In the genomic region with DNA sequence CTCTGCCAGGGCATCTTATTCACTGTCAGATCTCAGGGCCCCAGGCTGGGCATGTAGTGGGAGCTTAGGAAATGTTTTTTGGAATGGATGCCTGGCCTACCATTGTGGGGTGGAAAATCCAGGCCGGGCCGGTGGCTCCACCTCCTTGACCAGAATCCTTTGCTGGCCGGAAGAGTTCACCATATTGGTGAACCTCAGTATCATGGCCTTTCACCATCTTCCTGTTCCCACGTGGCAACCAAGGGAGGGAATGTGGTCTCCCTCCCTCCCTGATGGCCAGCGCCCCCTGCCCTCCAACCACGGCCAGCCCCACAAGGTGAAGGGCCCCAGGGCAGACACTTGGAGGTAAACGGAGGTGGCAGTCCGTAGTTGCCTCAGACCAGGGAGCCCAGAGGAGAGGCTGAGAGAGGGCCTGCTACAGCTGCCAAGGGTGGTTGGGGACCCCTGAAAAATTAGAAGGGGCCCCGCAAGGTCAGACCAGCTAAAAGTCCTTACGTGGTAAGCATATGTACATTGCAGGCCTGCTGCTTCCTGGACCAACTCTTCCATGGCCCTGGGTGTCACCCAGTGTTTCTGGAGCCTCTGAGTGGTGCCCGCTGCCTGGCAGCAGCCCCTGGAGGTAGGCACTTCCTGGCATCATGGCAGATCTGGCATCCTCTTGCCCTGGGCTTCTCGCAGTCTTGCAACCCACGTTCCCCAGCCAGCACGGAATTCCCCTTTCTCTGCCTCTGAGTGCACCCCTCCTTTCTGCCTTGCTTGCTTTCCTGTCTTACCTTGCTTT, we compare ENCODE assay signal across 12 cellular contexts.
DNase-seq lines count a peak whose midpoint lies in the region; ATAC-seq, FAIRE-seq and TF ChIP-seq lines count a peak whose summit lies in the region.
"Had no signal": no experiment of that assay in that cellular context is flagged by ENCODE, and none has a peak within 500 bp of the region (broad histone marks: within the 10 kb centered on the region; RNA-seq: fewer than 3 reads in every experiment).

No MANE protein-coding gene starts in this region.

- no peak overlapping the region for H3K9ac ChIP-seq in GM12878 (ENCODE audit: control insufficient read depth, insufficient read depth, low read length)

- ATAC-seq in heart right ventricle (no peak), GM12878 (peak; percentile 37), naive B cell (ENCODE audit: low read depth in 2 of 2) (peak; percentile 49 to 53), GM19023 (IDR thresholded peaks at IDR 0.05; ENCODE audit: unreplicated experiment) (no peak)

- peak overlapping the region in 4 of 8 donors; percentile 4 to 66 (median 41) for H3K4me3 Mint-ChIP-seq in naive B cell
- H3K4me3 Mint-ChIP-seq: CD4-positive, CD25-positive, alpha-beta regulatory T cell had no signal

- SMC1A ChIA-PET in GM12878 (lab: Charles Lee; ENCODE audit: uncharacterized antibody, unreplicated experiment), result interaction anchor here (2.1 kb wide), 1 partner anchor 10 kb away, joined by 7 read pairs; no protein-coding TSS in a partner anchor

- in situ Hi-C loops in GM12878 (cut with MboI), result no loop called here

- peak overlapping the region in 9 of 10 donors; percentile 16 to 98 (median 72) for H3K27ac ChIP-seq in heart right ventricle
- no peak overlapping the region for H3K27ac ChIP-seq in GM12878 (ENCODE audit: control insufficient read depth, insufficient read depth)
- peak overlapping the region; percentile 76 to 81 for H3K27ac ChIP-seq in uterus

- RAD21 ChIA-PET in GM12878 (lab: Charles Lee; ENCODE audit: unreplicated experiment), result interaction anchor here (1.4 kb wide), 1 partner anchor 15 kb away, joined by 3 read pairs; no protein-coding TSS in a partner anchor

- H3K4me3 ChIP-seq in heart right ventricle, result no peak overlapping the region
- H3K4me3 ChIP-seq in GM12878, result no peak overlapping the region
- H3K4me3 ChIP-seq in uterus, result no peak overlapping the region

- CTCF ChIA-PET in GM12878 (lab: Yijun Ruan, JAX), result interaction anchor here (1.0 to 2.2 kb wide), 3 partner anchors 25 to 38 kb away, joined by 3 to 8 read pairs (median 7); no protein-coding TSS in a partner anchor

- TF ChIP-seq EP300 in GM12878 (IDR thresholded peaks at IDR 0.05; ENCODE audit: borderline replicate concordance in 1 of 2, control insufficient read depth in 1 of 2, low read depth in 2 of 2, low read length in 2 of 2), result no peak

- no peak for TF ChIP-seq RAD21 in GM12878 (IDR thresholded peaks at IDR 0.05; ENCODE audit: insufficient read depth, low read depth, low read length)

- no peak for TF ChIP-seq POLR2A in GM12878 (IDR thresholded peaks at IDR 0.05; ENCODE audit: low read depth, low read length)
- no peak for TF ChIP-seq POLR2A in uterus (IDR thresholded peaks at IDR 0.05)

- 81 to 84% methylated on average over 14 of the region's 14 CpGs for WGBS in heart right ventricle, 2 donors
- 59% methylated on average over 14 of the region's 14 CpGs for WGBS in GM12878 (ENCODE audit: insufficient coverage, insufficient replicate concordance, low lambda C conversion rate, missing lambda C conversion rate)

- H4K20me1 ChIP-seq in GM12878 (ENCODE audit: control insufficient read depth, insufficient read depth), result no peaks in the 10 kb centered on the region

- H3K27me3 ChIP-seq in heart right ventricle (no peaks in the 10 kb centered on the region), GM12878 (replicated peaks in 1 of 2; ENCODE audit: control insufficient read depth in 2 of 2, insufficient read depth in 2 of 2, low read length in 1 of 2) (no peaks in the 10 kb centered on the region), uterus (no peaks in the 10 kb centered on the region)

- H3K4me1 Mint-ChIP-seq in naive B cell, result peaks cover 42 to 61% (median 51%) of the 10 kb centered on the region in 3 donors

- FAIRE-seq in GM12878 (lab: Jason Lieb, UNC), result no peak
- FAIRE-seq: RCC 7860, TTC549 had no signal

- POLR2A ChIA-PET in GM12878 (lab: Charles Lee), result no interaction called here

- H3K9me3 ChIP-seq in heart right ventricle (no peaks in the 10 kb centered on the region), GM12878 (replicated peaks; ENCODE audit: control insufficient read depth, insufficient read depth, low read length) (no peaks in the 10 kb centered on the region), uterus (no peaks in the 10 kb centered on the region)

- no peaks in the 10 kb centered on the region for H3K36me3 Mint-ChIP-seq in naive B cell
- H3K36me3 Mint-ChIP-seq: CD4-positive, CD25-positive, alpha-beta regulatory T cell had no signal

- DNase-seq in heart right ventricle (no peak), cardiac septum (ENCODE audit: low spot score) (no peak), GM12878 (ENCODE audit: low read depth, low spot score) (no peak), naive B cell (no peak), uterus (no peak), DMS 273 (lab: John Stamatoyannopoulos, UW; ENCODE audit: unreplicated experiment) (no peak), HK-2 (ENCODE audit: unreplicated experiment) (no peak)
- DNase-seq: GDM1 had no signal

- H3K27ac Mint-ChIP-seq in naive B cell, result peak overlapping the region in 2 of 6 donors; percentile 70 to 85
- H3K27ac Mint-ChIP-seq: CD4-positive, CD25-positive, alpha-beta regulatory T cell had no signal

- no peaks in the 10 kb centered on the region for H3K79me2 ChIP-seq in GM12878 (ENCODE audit: control insufficient read depth, insufficient read depth, low read length)

- no peak overlapping the region for H3K4me2 ChIP-seq in GM12878 (ENCODE audit: control insufficient read depth, insufficient read depth)

- H3K27me3 Mint-ChIP-seq in naive B cell, result peaks cover 0 to 3% (median 0%) of the 10 kb centered on the region in 3 donors
- H3K27me3 Mint-ChIP-seq: CD4-positive, CD25-positive, alpha-beta regulatory T cell had no signal

- TF ChIP-seq CTCF in heart right ventricle (IDR thresholded peaks at IDR 0.05), result no peak
- no peak for TF ChIP-seq CTCF in GM12878 (IDR thresholded peaks at IDR 0.05 in 2 of 3, conservative IDR thresholded peaks at IDR 0.05 in 1 of 3; ENCODE audit: control insufficient read depth in 2 of 3, extremely low read depth in 1 of 3, insufficient read depth in 1 of 3, low read depth in 3 of 3, low read length in 3 of 3)
- TF ChIP-seq CTCF in uterus (IDR thresholded peaks at IDR 0.05), result no peak

- H3K9me3 Mint-ChIP-seq in naive B cell, result no peaks in the 10 kb centered on the region
- H3K9me3 Mint-ChIP-seq: CD4-positive, CD25-positive, alpha-beta regulatory T cell had no signal

- H3K36me3 ChIP-seq in heart right ventricle (no peaks in the 10 kb centered on the region), GM12878 (ENCODE audit: control insufficient read depth in 2 of 2, insufficient read depth in 2 of 2, low read length in 1 of 2) (no peaks in the 10 kb centered on the region), uterus (no peaks in the 10 kb centered on the region)

- no TSS peak for BruUV-seq in GM12878 (replicated peaks; lab: Mats Ljungman, UMichigan)

- H3K4me1 ChIP-seq in heart right ventricle (peaks cover 20 to 93% (median 77%) of the 10 kb centered on the region in 9 donors), GM12878 (ENCODE audit: control insufficient read depth, insufficient read depth, low read length) (peaks cover 19% of the 10 kb centered on the region), uterus (peaks cover 12 to 20% of the 10 kb centered on the region in 2 donors)

- intact Hi-C loops in heart right ventricle (cut with DNase I) (no loop called here), cardiac septum (cut with DNase I) (no loop called here), GM12878 (cut with micrococcal nuclease; ENCODE audit: unreplicated experiment) (no loop called here), uterus (cut with DNase I; ENCODE audit: low total_unique reads) (no loop called here)

- H2AFZ ChIP-seq in GM12878 (ENCODE audit: control insufficient read depth, low read depth, low read length), result no peak overlapping the region; the same call in 1 of the 2 replicates

TF ChIP-seq in GM12878, 131 proteins besides CTCF, POLR2A, EP300 and RAD21 (continues in another document):
- TF ChIP-seq KAT2A (conservative IDR thresholded peaks at IDR 0.05; ENCODE audit: control insufficient read depth, low read depth, low read length) (no peak), IKZF1 (conservative IDR thresholded peaks at IDR 0.05) (no peak), YBX1 (IDR thresholded peaks at IDR 0.05) (no peak), IKZF2 (IDR thresholded peaks at IDR 0.05) (no peak), BACH1 (IDR thresholded peaks at IDR 0.05; ENCODE audit: borderline replicate concordance) (no peak)
- TF ChIP-seq, protein P1, sequence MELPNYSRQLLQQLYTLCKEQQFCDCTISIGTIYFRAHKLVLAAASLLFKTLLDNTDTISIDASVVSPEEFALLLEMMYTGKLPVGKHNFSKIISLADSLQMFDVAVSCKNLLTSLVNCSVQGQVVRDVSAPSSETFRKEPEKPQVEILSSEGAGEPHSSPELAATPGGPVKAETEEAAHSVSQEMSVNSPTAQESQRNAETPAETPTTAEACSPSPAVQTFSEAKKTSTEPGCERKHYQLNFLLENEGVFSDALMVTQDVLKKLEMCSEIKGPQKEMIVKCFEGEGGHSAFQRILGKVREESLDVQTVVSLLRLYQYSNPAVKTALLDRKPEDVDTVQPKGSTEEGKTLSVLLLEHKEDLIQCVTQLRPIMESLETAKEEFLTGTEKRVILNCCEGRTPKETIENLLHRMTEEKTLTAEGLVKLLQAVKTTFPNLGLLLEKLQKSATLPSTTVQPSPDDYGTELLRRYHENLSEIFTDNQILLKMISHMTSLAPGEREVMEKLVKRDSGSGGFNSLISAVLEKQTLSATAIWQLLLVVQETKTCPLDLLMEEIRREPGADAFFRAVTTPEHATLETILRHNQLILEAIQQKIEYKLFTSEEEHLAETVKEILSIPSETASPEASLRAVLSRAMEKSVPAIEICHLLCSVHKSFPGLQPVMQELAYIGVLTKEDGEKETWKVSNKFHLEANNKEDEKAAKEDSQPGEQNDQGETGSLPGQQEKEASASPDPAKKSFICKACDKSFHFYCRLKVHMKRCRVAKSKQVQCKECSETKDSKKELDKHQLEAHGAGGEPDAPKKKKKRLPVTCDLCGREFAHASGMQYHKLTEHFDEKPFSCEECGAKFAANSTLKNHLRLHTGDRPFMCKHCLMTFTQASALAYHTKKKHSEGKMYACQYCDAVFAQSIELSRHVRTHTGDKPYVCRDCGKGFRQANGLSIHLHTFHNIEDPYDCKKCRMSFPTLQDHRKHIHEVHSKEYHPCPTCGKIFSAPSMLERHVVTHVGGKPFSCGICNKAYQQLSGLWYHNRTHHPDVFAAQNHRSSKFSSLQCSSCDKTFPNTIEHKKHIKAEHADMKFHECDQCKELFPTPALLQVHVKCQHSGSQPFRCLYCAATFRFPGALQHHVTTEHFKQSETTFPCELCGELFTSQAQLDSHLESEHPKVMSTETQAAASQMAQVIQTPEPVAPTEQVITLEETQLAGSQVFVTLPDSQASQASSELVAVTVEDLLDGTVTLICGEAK (IDR thresholded peaks at IDR 0.05; ENCODE audit: borderline replicate concordance), result no peak
- TF ChIP-seq, protein P2, sequence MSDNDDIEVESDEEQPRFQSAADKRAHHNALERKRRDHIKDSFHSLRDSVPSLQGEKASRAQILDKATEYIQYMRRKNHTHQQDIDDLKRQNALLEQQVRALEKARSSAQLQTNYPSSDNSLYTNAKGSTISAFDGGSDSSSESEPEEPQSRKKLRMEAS (IDR thresholded peaks at IDR 0.05; ENCODE audit: low read depth, low read length), result no peak

Comparison
In these comparisons a context has a peak if more than half of its experiments do, and no peak if none do; other contexts are left out.
1. ATAC-seq: peak in GM12878 (single experiment) and naive B cell (2 of 2); none in heart right ventricle (0 of 8) and GM19023 (single experiment).